8 cellular contexts compared by ENCODE assay signal in genomic region chr9:25716220-25716872, GRCh38. TPM values are rescaled to one million over a fixed set of nuclear protein-coding genes. Genes with fewer than 3 reads are reported as not detected.
DNase-seq lines count a peak whose midpoint lies in the region; ATAC-seq, FAIRE-seq and TF ChIP-seq lines count a peak whose summit lies in the region.

No MANE protein-coding gene starts in this region.

- DNase-seq in D721Med (ENCODE audit: insufficient read length, low spot score) (no peak), NCI-H1092 treated with DMSO at 0.1 percent for 48 hours (lab: John Stamatoyannopoulos, UW) (peak; percentile 37), bronchial epithelial cell (ENCODE audit: low read depth) (peak; percentile 86), kidney glomerular epithelial cell (lab: John Stamatoyannopoulos, UW) (peak; percentile 59), sigmoid colon (no peak), GDM1 (lab: John Stamatoyannopoulos, UW) (no peak), NCI-H2227 (lab: John Stamatoyannopoulos, UW; ENCODE audit: unreplicated experiment) (no peak)

- no peaks in the 10 kb centered on the region for H3K9me3 ChIP-seq in sigmoid colon

- TF ChIP-seq CTCF in D721Med (IDR thresholded peaks at IDR 0.05; ENCODE audit: insufficient read depth, missing control alignments) (peak; percentile 53), bronchial epithelial cell (IDR thresholded peaks at IDR 0.05; ENCODE audit: insufficient read depth, low read length, severe bottlenecking) (peak; percentile 83), sigmoid colon (IDR thresholded peaks at IDR 0.05) (peak in 1 of 4 experiments; percentile 42)

- TF ChIP-seq EP300 in sigmoid colon (IDR thresholded peaks at IDR 0.05): no peak

- FAIRE-seq in D721Med (lab: Jason Lieb, UNC) (no peak), bronchial epithelial cell (lab: Jason Lieb, UNC) (peak; percentile 97)

- no peaks in the 10 kb centered on the region for H3K36me3 ChIP-seq in bronchial epithelial cell (ENCODE audit: control insufficient read depth, insufficient read depth, low read length)
- H3K36me3 ChIP-seq in sigmoid colon: no peaks in the 10 kb centered on the region

- H3K4me3 ChIP-seq in bronchial epithelial cell (ENCODE audit: low read depth, low read length): no peak overlapping the region
- no peak overlapping the region for H3K4me3 ChIP-seq in sigmoid colon

- peaks cover 0 to 6% (median 0%) of the 10 kb centered on the region in 4 donors for H3K4me1 ChIP-seq in sigmoid colon

- no peak for ATAC-seq in GM19467 (IDR thresholded peaks at IDR 0.05; ENCODE audit: unreplicated experiment)

- no peak for TF ChIP-seq POLR2A in sigmoid colon (IDR thresholded peaks at IDR 0.05)

- H3K27me3 ChIP-seq in bronchial epithelial cell (ENCODE audit: control insufficient read depth, insufficient read depth, low read length) (no peaks in the 10 kb centered on the region), sigmoid colon (no peaks in the 10 kb centered on the region)

- WGBS in sigmoid colon, 2 donors: 30 to 61% methylated on average over 6 of the region's 6 CpGs

- no peak overlapping the region for H3K27ac ChIP-seq in sigmoid colon

- intact Hi-C loops in sigmoid colon (cut with DNase I): no loop called here

RNA-seq across cellular contexts. Expression of gene TUSC1, which starts 38.1 kb away (rescaled TPM):
- total RNA-seq in bronchial epithelial cell (10.9 and 20.5 TPM in 2 replicates), sigmoid colon (10 to 100 TPM; 17.7 to 25.5 (median 21.3) TPM)
- 10 to 100 TPM; 11.8 to 16.2 (median 12.0) TPM for polyA plus RNA-seq in sigmoid colon

Comparison
In these comparisons a context has a peak if more than half of its experiments do, and no peak if none do; other contexts are left out.
1. DNase-seq: peak in NCI-H1092 treated with DMSO at 0.1 percent for 48 hours (single experiment), bronchial epithelial cell (single experiment) and kidney glomerular epithelial cell (single experiment); none in D721Med (single experiment), sigmoid colon (single experiment), GDM1 (single experiment) and NCI-H2227 (single experiment).